In genomic region chr6:31900917-31901414, GRCh38 we compare ENCODE assay signal across 8 cellular contexts. TPM values are rescaled to one million over a fixed set of nuclear protein-coding genes. Genes with fewer than 3 reads are reported as not detected.
A peak's percentile ranks its signal among the peaks of the same experiment; 100 is the strongest.
DNase-seq lines count a peak whose midpoint lies in the region; ATAC-seq and TF ChIP-seq lines count a peak whose summit lies in the region.

No MANE protein-coding gene starts in this region.

- H3K9me3 ChIP-seq in Panc1 (ENCODE audit: control insufficient read depth, insufficient read depth, low read depth, low read length) (no peaks in the 10 kb centered on the region), esophagus (ENCODE audit: control insufficient read depth in 2 of 2, insufficient read depth in 1 of 2, low read depth in 1 of 2, low read length in 1 of 2) (no peaks in the 10 kb centered on the region), osteoblast (ENCODE audit: low read depth, low read length) (no peaks in the 10 kb centered on the region)

- peaks cover 23% of the 10 kb centered on the region for H3K4me1 ChIP-seq in Panc1 (ENCODE audit: control insufficient read depth, insufficient read depth, low read length)
- peaks cover 3 to 8% of the 10 kb centered on the region in 2 donors for H3K4me1 ChIP-seq in esophagus (ENCODE audit: control insufficient read depth in 2 of 2, insufficient read depth in 2 of 2, low read length in 1 of 2)
- H3K4me1 ChIP-seq in osteoblast (ENCODE audit: insufficient read depth, low read length), result peaks cover 20% of the 10 kb centered on the region

- H3K4me1 Mint-ChIP-seq in Calu3 (ENCODE audit: low read depth, unreplicated experiment), result peaks cover 39% of the 10 kb centered on the region

- peaks cover 71% of the 10 kb centered on the region for H3K36me3 Mint-ChIP-seq in Calu3 (ENCODE audit: insufficient read depth, unreplicated experiment)

- H3K36me3 ChIP-seq in Panc1 (ENCODE audit: control insufficient read depth, insufficient read depth, low read length) (no peaks in the 10 kb centered on the region; the same call in 1 of the 2 replicates), esophagus (ENCODE audit: control insufficient read depth in 2 of 2, insufficient read depth in 2 of 2, low read length in 1 of 2) (peaks cover 0 to 3% of the 10 kb centered on the region in 2 donors), osteoblast (ENCODE audit: insufficient read depth, low read length) (no peaks in the 10 kb centered on the region)

- no peaks in the 10 kb centered on the region for H4K20me1 ChIP-seq in osteoblast (ENCODE audit: insufficient read depth, low read length)

- peak overlapping the region; percentile 64 for H3K4me3 Mint-ChIP-seq in Calu3 (ENCODE audit: low read depth, unreplicated experiment)

- H3K79me2 ChIP-seq in osteoblast (ENCODE audit: insufficient read depth, low read length), result peaks cover 13% of the 10 kb centered on the region

- in situ Hi-C loops in Panc1 (cut with HindIII; ENCODE audit: low pct_unique_long_range_greater_than_20kb, low sequenced_read_pairs), result no loop called here

- H3K4me3 ChIP-seq in Panc1 (ENCODE audit: low read depth in 2 of 2, low read length in 2 of 2) (peak overlapping the region; percentile 54 to 70), esophagus (ENCODE audit: low read depth in 1 of 2, low read length in 2 of 2) (peak overlapping the region; percentile 58 to 74), osteoblast (ENCODE audit: insufficient read depth, low read length) (peak overlapping the region; percentile 82)

- ATAC-seq in Panc1 (no peak; the same call in 1 of the 2 replicates), HG03097 (IDR thresholded peaks at IDR 0.05; ENCODE audit: low FRiP score, unreplicated experiment) (no peak)

- no peaks in the 10 kb centered on the region for H3K9me3 Mint-ChIP-seq in Calu3 (ENCODE audit: low read depth, unreplicated experiment)

- no peak for TF ChIP-seq CTCF in Calu3 (IDR thresholded peaks at IDR 0.05; ENCODE audit: unreplicated experiment)
- TF ChIP-seq CTCF in Panc1 (IDR thresholded peaks at IDR 0.05), result no peak
- no peak for TF ChIP-seq CTCF in osteoblast (IDR thresholded peaks at IDR 0.05; ENCODE audit: extremely low read depth, low read depth, low read length)

- H3K4me2 ChIP-seq in osteoblast (ENCODE audit: insufficient read depth, low read length), result peak overlapping the region; percentile 88

- H3K27ac Mint-ChIP-seq in Calu3 (ENCODE audit: unreplicated experiment), result peak overlapping the region; percentile 65

- 27 to 29% methylated on average over 29 of the region's 29 CpGs for WGBS in esophagus, 2 donors

- no peaks in the 10 kb centered on the region for H3K27me3 ChIP-seq in Panc1 (ENCODE audit: control insufficient read depth, insufficient read depth, low read length)
- H3K27me3 ChIP-seq in esophagus (ENCODE audit: control insufficient read depth in 1 of 2, insufficient read depth in 2 of 2, low read length in 2 of 2), result no peaks in the 10 kb centered on the region
- peaks cover 3% of the 10 kb centered on the region for H3K27me3 ChIP-seq in osteoblast (ENCODE audit: insufficient read depth, low read length)

- H3K27me3 Mint-ChIP-seq in Calu3 (ENCODE audit: unreplicated experiment), result no peaks in the 10 kb centered on the region

- CTCF ChIA-PET in Calu3 (lab: Charles Lee) (interaction anchor here (0.7 kb wide), 1 partner anchor 45 kb away, joined by 3 read pairs; the partner anchor contains the start of gene CFB), Panc1 (lab: Charles Lee) (no interaction called here)

- intact Hi-C loops in Calu3 (cut with micrococcal nuclease; ENCODE audit: unreplicated experiment) (no loop called here), Panc1 (cut with micrococcal nuclease; ENCODE audit: unreplicated experiment) (no loop called here)

- H3K27ac ChIP-seq in Panc1 (ENCODE audit: low read length), result peak overlapping the region; percentile 75
- peak overlapping the region; percentile 77 to 91 for H3K27ac ChIP-seq in esophagus (ENCODE audit: low read depth in 2 of 2, low read length in 1 of 2)
- no peak overlapping the region for H3K27ac ChIP-seq in osteoblast (ENCODE audit: low read depth, low read length)

- TSS peak; percentile 32 for BruUV-seq in Calu3 (replicated peaks; lab: Mats Ljungman, UMichigan)
- BruUV-seq in Panc1 (replicated peaks; lab: Mats Ljungman, UMichigan), result no TSS peak

- DNase-seq in Calu3 (peak; percentile 32), Panc1 (ENCODE audit: low read depth, low spot score) (no peak), osteoblast (ENCODE audit: insufficient read length, low spot score, missing footprints) (no peak), amniotic stem cell (lab: John Stamatoyannopoulos, UW) (no peak), SW480 (ENCODE audit: low spot score) (no peak), NCI-H2029 treated with DMSO at 0.1 percent for 48 hours (lab: John Stamatoyannopoulos, UW) (no peak)

- peak overlapping the region; percentile 35 for H2AFZ ChIP-seq in osteoblast (ENCODE audit: low read length)

- POLR2A ChIA-PET in Panc1 (lab: Charles Lee), result no interaction called here

RNA-seq across cellular contexts. Expression of gene ZBTB12, which starts 0.9 kb away (rescaled TPM):
- total RNA-seq in Calu3 (2022) (22.6 and 28.1 TPM in 2 replicates), Panc1 (2021; ENCODE audit: unreplicated experiment) (9.4 TPM), osteoblast (2.1 and 3.6 TPM in 2 replicates)
- 13.8 TPM for polyA plus RNA-seq in Panc1 (2012; ENCODE audit: insufficient read length)
- 1 to 10 TPM; 2.4 to 3.6 TPM for polyA plus RNA-seq in esophagus

RNA-seq across cellular contexts. Expression of gene EHMT2, which starts 3.5 kb away (rescaled TPM):
- total RNA-seq in Calu3 (2022), result 131 and 138 TPM in 2 replicates
- 60.4 TPM for total RNA-seq in Panc1 (2021; ENCODE audit: unreplicated experiment)
- polyA plus RNA-seq in Panc1 (2012; ENCODE audit: insufficient read length), result 91.0 TPM
- 10 to 100 TPM; 27.2 to 39.6 TPM for polyA plus RNA-seq in esophagus
- total RNA-seq in osteoblast, result 40.1 and 40.9 TPM in 2 replicates

RNA-seq across cellular contexts. Expression of gene SLC44A4, which starts 22.2 kb away (rescaled TPM):
- 185 and 238 TPM in 2 replicates for total RNA-seq in Calu3 (2022)
- total RNA-seq in Panc1 (2021; ENCODE audit: unreplicated experiment), result 2.7 TPM
- 2.6 TPM for polyA plus RNA-seq in Panc1 (2012; ENCODE audit: insufficient read length)
- polyA plus RNA-seq in esophagus, result under 1 TPM; 0.19 to 0.33 TPM
- total RNA-seq in osteoblast, result not detected in 2 replicates

RNA-seq across cellular contexts. Expression of gene C2, which starts 26.6 kb away (rescaled TPM):
- total RNA-seq in Calu3 (2022) (5.0 and 6.3 TPM in 2 replicates), Panc1 (2021; ENCODE audit: unreplicated experiment) (1.0 TPM), osteoblast (12.7 and 18.0 TPM in 2 replicates)
- polyA plus RNA-seq in Panc1 (2012; ENCODE audit: insufficient read length), result 0.90 TPM
- polyA plus RNA-seq in esophagus, result 1 to 10 TPM; 1.2 to 1.3 TPM

RNA-seq across cellular contexts. Expression of gene NEU1, which starts 38.3 kb away (rescaled TPM):
- total RNA-seq in Calu3 (2022), result 133 and 159 TPM in 2 replicates
- total RNA-seq in Panc1 (2021; ENCODE audit: unreplicated experiment), result 111 TPM
- polyA plus RNA-seq in Panc1 (2012; ENCODE audit: insufficient read length), result 103 TPM
- polyA plus RNA-seq in esophagus, result 10 to 100 TPM; 13.6 to 14.6 TPM
- 114 and 117 TPM in 2 replicates for total RNA-seq in osteoblast

Comparison
In these comparisons a context has a peak if more than half of its experiments do, and no peak if none do; other contexts are left out.
1. RNA of gene SLC44A4, which starts 22.2 kb away (total RNA-seq): 185 to 238 TPM in Calu3; 2.7 TPM in Panc1 (single experiment) and not detected in osteoblast; every median in the first group is over 10 times any median in the second.
2. Peak in every context shown above with its lines, with median percentiles within 50 percentile points of each other: H3K4me3 ChIP-seq.